ENCODE assay signal across 9 cellular contexts in the genomic region with DNA sequence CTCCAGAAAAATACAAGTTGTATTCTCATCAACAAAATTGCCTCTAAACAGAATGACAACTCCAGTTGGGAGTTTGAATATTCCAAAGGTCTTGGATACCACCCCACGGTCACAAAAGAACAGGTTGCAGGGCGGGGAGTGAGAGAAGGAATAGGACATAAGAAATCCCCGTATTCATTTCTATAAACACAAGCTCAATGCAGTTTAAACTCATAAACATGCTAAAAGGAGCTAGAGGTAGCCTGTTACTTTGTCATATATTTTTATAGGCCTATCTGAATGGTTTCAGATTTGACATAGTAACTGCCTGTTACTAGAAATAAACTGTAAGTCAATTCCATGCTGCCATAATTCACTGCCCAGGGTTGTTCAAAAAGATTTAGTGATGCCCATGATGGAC.
"Had no signal": no experiment of that assay in that cellular context is flagged by ENCODE, and none has a peak within 500 bp of the region (broad histone marks: within the 10 kb centered on the region; RNA-seq: fewer than 3 reads in every experiment).

No MANE protein-coding gene starts in this region.

- H2AFZ ChIP-seq: GM23338 had no signal

- H3K4me3 ChIP-seq: GM23338, K562 had no signal

- ATAC-seq: GM23338, K562 had no signal

- H3K4me2 ChIP-seq: GM23338 had no signal

- DNase-seq: H9, HCEC 1CT, HFFc6, IMR-90 had no signal

- FAIRE-seq: H1, H54, HTR-8/SVneo, K562 had no signal
